18 cellular contexts compared by ENCODE assay signal in genomic region chr5:134120386-134121138, GRCh38. TPM values are rescaled to one million over a fixed set of nuclear protein-coding genes. Genes with fewer than 3 reads are reported as not detected.
DNase-seq lines count a peak whose midpoint lies in the region; ATAC-seq and TF ChIP-seq lines count a peak whose summit lies in the region.
"Had no signal": no experiment of that assay in that cellular context is flagged by ENCODE, and none has a peak within 500 bp of the region (broad histone marks: within the 10 kb centered on the region; RNA-seq: fewer than 3 reads in every experiment).

No MANE protein-coding gene starts in this region.

- no peaks in the 10 kb centered on the region for H3K9me3 ChIP-seq in CD8-positive, alpha-beta memory T cell (ENCODE audit: low read length)
- H3K9me3 ChIP-seq in naive thymus-derived CD4-positive, alpha-beta T cell (ENCODE audit: control insufficient read depth in 2 of 3, low read length in 3 of 3): no peaks in the 10 kb centered on the region
- H3K9me3 ChIP-seq: colonic mucosa, transverse colon had no signal

- CTCF ChIA-PET in CD8-positive, alpha-beta memory T cell (lab: Charles Lee): interaction anchor here (1.1 to 9.8 kb wide), 4 partner anchors 79 to 104 kb away, joined by 3 to 131 read pairs (median 26); no protein-coding TSS in a partner anchor
- CTCF ChIA-PET in naive thymus-derived CD4-positive, alpha-beta T cell (lab: Charles Lee): interaction anchor here (0.7 to 17.6 kb wide), 4 partner anchors 16 to 79 kb away, joined by 3 to 394 read pairs (median 84); no protein-coding TSS in a partner anchor

- peak; percentile 82 for DNase-seq in NCI-H345 treated with DMSO at 0.1 percent for 48 hours (lab: John Stamatoyannopoulos, UW; ENCODE audit: unreplicated experiment)
- DNase-seq in NCI-H345 (lab: John Stamatoyannopoulos, UW): no peak
- DNase-seq in CD8-positive, alpha-beta memory T cell: no peak
- no peak for DNase-seq in naive thymus-derived CD4-positive, alpha-beta T cell
- no peak for DNase-seq in cortex of kidney (lab: John Stamatoyannopoulos, UW)
- DNase-seq in effector CD4-positive, alpha-beta T cell: no peak
- no peak for DNase-seq in CD14-positive monocyte (ENCODE audit: low spot score)
- DNase-seq: activated effector memory CD4-positive, alpha-beta T cell treated with anti-CD3 and anti-CD28 coated beads, Interleukin-2, amount 50 U/mL, for 16 hours; colonic mucosa; DND-41; foreskin keratinocyte; MM.1S; NCI-H2029; NCI-H510A; transverse colon had no signal

- H3K9me3 Mint-ChIP-seq in CD8-positive, alpha-beta memory T cell: peaks cover 0 to 2% (median 0%) of the 10 kb centered on the region in 5 donors
- H3K9me3 Mint-ChIP-seq in activated T-helper 17 cell treated with anti-CD3 and anti-CD28 coated beads, Interleukin-2, amount 50 U/mL, for 72 hours: no peaks in the 10 kb centered on the region
- H3K9me3 Mint-ChIP-seq in naive thymus-derived CD4-positive, alpha-beta T cell: peaks cover 0 to 2% (median 0%) of the 10 kb centered on the region in 11 donors
- peaks cover 0 to 3% (median 0%) of the 10 kb centered on the region in 7 donors for H3K9me3 Mint-ChIP-seq in CD14-positive monocyte

- no peak for ATAC-seq in activated T-helper 17 cell treated with anti-CD3 and anti-CD28 coated beads, Interleukin-2, amount 50 U/mL, for 72 hours (replicated peaks)
- ATAC-seq in naive thymus-derived CD4-positive, alpha-beta T cell: no peak
- ATAC-seq: foreskin keratinocyte had no signal

- H3K4me3 ChIP-seq in CD8-positive, alpha-beta memory T cell (ENCODE audit: low read length): peak overlapping the region; percentile 95
- H3K4me3 ChIP-seq in naive thymus-derived CD4-positive, alpha-beta T cell (ENCODE audit: low read length): peak overlapping the region; percentile 86
- H3K4me3 ChIP-seq: colonic mucosa, transverse colon had no signal

- no peak overlapping the region for H3K27ac ChIP-seq in CD8-positive, alpha-beta memory T cell (ENCODE audit: low read depth, low read length)
- peak overlapping the region; percentile 97 for H3K27ac ChIP-seq in naive thymus-derived CD4-positive, alpha-beta T cell (ENCODE audit: low read depth, low read length)
- H3K27ac ChIP-seq: C4-2B, colonic mucosa, foreskin keratinocyte, RWPE1, transverse colon had no signal

- peaks cover 79 to 90% (median 87%) of the 10 kb centered on the region in 3 donors for H3K4me1 Mint-ChIP-seq in CD8-positive, alpha-beta memory T cell
- peaks cover 52% of the 10 kb centered on the region for H3K4me1 Mint-ChIP-seq in activated T-helper 17 cell treated with anti-CD3 and anti-CD28 coated beads, Interleukin-2, amount 50 U/mL, for 72 hours
- peaks cover 19 to 82% (median 36%) of the 10 kb centered on the region in 7 donors for H3K4me1 Mint-ChIP-seq in naive thymus-derived CD4-positive, alpha-beta T cell
- H3K4me1 Mint-ChIP-seq in CD14-positive monocyte: peaks cover 5% of the 10 kb centered on the region

- peaks cover 74% of the 10 kb centered on the region for H3K4me1 ChIP-seq in CD8-positive, alpha-beta memory T cell (ENCODE audit: insufficient read depth, low read length)
- H3K4me1 ChIP-seq in naive thymus-derived CD4-positive, alpha-beta T cell (ENCODE audit: control insufficient read depth in 2 of 2, insufficient read depth in 2 of 2, low read length in 2 of 2): peaks cover 31 to 89% of the 10 kb centered on the region in 2 donors
- H3K4me1 ChIP-seq: colonic mucosa, foreskin keratinocyte had no signal

- no peak for TF ChIP-seq CTCF in CD14-positive monocyte (IDR thresholded peaks at IDR 0.05)

- POLR2A ChIA-PET in CD8-positive, alpha-beta memory T cell (lab: Charles Lee): interaction anchor here (1.1 to 16.0 kb wide), 5 partner anchors 3 to 81 kb away, joined by 4 to 272 read pairs (median 48); partner anchors contain the start of gene TCF7
- POLR2A ChIA-PET in naive thymus-derived CD4-positive, alpha-beta T cell (lab: Charles Lee): interaction anchor here (1.1 to 48.2 kb wide), 7 partner anchors 46 to 115 kb away, joined by 3 to 1333 read pairs (median 9); partner anchors contain the start of genes PPP2CA and SKP1

- H3K27me3 ChIP-seq in CD8-positive, alpha-beta memory T cell (ENCODE audit: insufficient read depth, low read length, poor library complexity, severe bottlenecking): no peaks in the 10 kb centered on the region
- no peaks in the 10 kb centered on the region for H3K27me3 ChIP-seq in naive thymus-derived CD4-positive, alpha-beta T cell (ENCODE audit: control insufficient read depth in 2 of 2, insufficient read depth in 2 of 2, low read length in 2 of 2)
- H3K27me3 ChIP-seq: colonic mucosa, transverse colon had no signal

- peak overlapping the region; percentile 49 to 100 (median 98) for H3K27ac Mint-ChIP-seq in CD8-positive, alpha-beta memory T cell
- H3K27ac Mint-ChIP-seq in activated T-helper 17 cell treated with anti-CD3 and anti-CD28 coated beads, Interleukin-2, amount 50 U/mL, for 72 hours: peak overlapping the region; percentile 56
- peak overlapping the region; percentile 82 to 99 (median 94) for H3K27ac Mint-ChIP-seq in naive thymus-derived CD4-positive, alpha-beta T cell
- no peak overlapping the region for H3K27ac Mint-ChIP-seq in CD14-positive monocyte

- peaks cover 41 to 97% (median 48%) of the 10 kb centered on the region in 3 donors for H3K36me3 Mint-ChIP-seq in CD8-positive, alpha-beta memory T cell
- H3K36me3 Mint-ChIP-seq in activated T-helper 17 cell treated with anti-CD3 and anti-CD28 coated beads, Interleukin-2, amount 50 U/mL, for 72 hours (ENCODE audit: low read depth): peaks cover 60% of the 10 kb centered on the region
- H3K36me3 Mint-ChIP-seq in naive thymus-derived CD4-positive, alpha-beta T cell: peaks cover 44 to 82% (median 78%) of the 10 kb centered on the region in 5 donors
- H3K36me3 Mint-ChIP-seq in CD14-positive monocyte: peaks cover 0 to 3% of the 10 kb centered on the region in 2 donors

- intact Hi-C loops in naive thymus-derived CD4-positive, alpha-beta T cell (cut with micrococcal nuclease): no loop called here
- intact Hi-C loops in CD14-positive monocyte (cut with micrococcal nuclease): no loop called here

- peaks cover 87% of the 10 kb centered on the region for H3K36me3 ChIP-seq in CD8-positive, alpha-beta memory T cell (ENCODE audit: insufficient read depth, low read length)
- H3K36me3 ChIP-seq in naive thymus-derived CD4-positive, alpha-beta T cell (ENCODE audit: control insufficient read depth in 2 of 3, insufficient read depth in 3 of 3, low read length in 3 of 3): peaks cover 4 to 94% (median 77%) of the 10 kb centered on the region in 3 experiments
- H3K36me3 ChIP-seq: colonic mucosa, transverse colon had no signal

- H3K27me3 Mint-ChIP-seq in CD8-positive, alpha-beta memory T cell: peaks cover 0 to 2% of the 10 kb centered on the region in 2 donors
- H3K27me3 Mint-ChIP-seq in activated T-helper 17 cell treated with anti-CD3 and anti-CD28 coated beads, Interleukin-2, amount 50 U/mL, for 72 hours: no peaks in the 10 kb centered on the region
- peaks cover 0 to 27% (median 0%) of the 10 kb centered on the region in 5 donors for H3K27me3 Mint-ChIP-seq in naive thymus-derived CD4-positive, alpha-beta T cell
- peaks cover 25 to 33% (median 29%) of the 10 kb centered on the region in 3 donors for H3K27me3 Mint-ChIP-seq in CD14-positive monocyte (ENCODE audit: low read depth in 3 of 3)

- peak overlapping the region; percentile 91 to 99 (median 96) for H3K4me3 Mint-ChIP-seq in CD8-positive, alpha-beta memory T cell
- H3K4me3 Mint-ChIP-seq in activated T-helper 17 cell treated with anti-CD3 and anti-CD28 coated beads, Interleukin-2, amount 50 U/mL, for 72 hours: peak overlapping the region; percentile 74
- peak overlapping the region; percentile 81 to 100 (median 98) for H3K4me3 Mint-ChIP-seq in naive thymus-derived CD4-positive, alpha-beta T cell
- H3K4me3 Mint-ChIP-seq in CD14-positive monocyte: peak overlapping the region in 1 of 2 donors; percentile 42

RNA-seq across cellular contexts. Expression of gene TCF7, which starts 6.1 kb away (rescaled TPM):
- total RNA-seq in CD8-positive, alpha-beta memory T cell: 10 to 100 TPM; 85.2 to 89.7 TPM
- polyA plus RNA-seq in CD8-positive, alpha-beta memory T cell: 344 TPM
- total RNA-seq in activated T-helper 17 cell treated with anti-CD3 and anti-CD28 coated beads, Interleukin-2, amount 50 U/mL, for 72 hours: 10 to 100 TPM in 1 of 2 donors, 1 to 10 TPM in 1; 5.9 to 42.2 TPM
- 1,000 to 10,000 TPM in 2 of 5 experiments, 100 to 1,000 TPM in 3; 203 to 1,066 (median 643) TPM for total RNA-seq in naive thymus-derived CD4-positive, alpha-beta T cell
- 100 to 1,000 TPM; 356 to 560 TPM for polyA plus RNA-seq in naive thymus-derived CD4-positive, alpha-beta T cell
- polyA plus RNA-seq in CD14-positive monocyte: under 1 TPM; 0.83 to 0.84 TPM

RNA-seq across cellular contexts. Expression of gene SKP1, which starts 56.2 kb away (rescaled TPM):
- 100 to 1,000 TPM; 264 to 280 TPM for total RNA-seq in CD8-positive, alpha-beta memory T cell
- polyA plus RNA-seq in CD8-positive, alpha-beta memory T cell: 1,187 TPM
- 100 to 1,000 TPM; 152 to 209 TPM for total RNA-seq in activated T-helper 17 cell treated with anti-CD3 and anti-CD28 coated beads, Interleukin-2, amount 50 U/mL, for 72 hours
- 100 to 1,000 TPM; 224 to 287 (median 268) TPM for total RNA-seq in naive thymus-derived CD4-positive, alpha-beta T cell
- polyA plus RNA-seq in naive thymus-derived CD4-positive, alpha-beta T cell: 1,000 to 10,000 TPM; 1,257 to 1,361 TPM
- 100 to 1,000 TPM; 735 to 787 TPM for polyA plus RNA-seq in CD14-positive monocyte

Comparison
In these comparisons a context has a peak if more than half of its experiments do, and no peak if none do; other contexts are left out.
1. H3K27ac Mint-ChIP-seq: peak in CD8-positive, alpha-beta memory T cell (8 of 8), activated T-helper 17 cell treated with anti-CD3 and anti-CD28 coated beads, Interleukin-2, amount 50 U/mL, for 72 hours (single experiment) and naive thymus-derived CD4-positive, alpha-beta T cell (9 of 9); none in CD14-positive monocyte (0 of 7).